24 cellular contexts compared by ENCODE assay signal in the genomic region with DNA sequence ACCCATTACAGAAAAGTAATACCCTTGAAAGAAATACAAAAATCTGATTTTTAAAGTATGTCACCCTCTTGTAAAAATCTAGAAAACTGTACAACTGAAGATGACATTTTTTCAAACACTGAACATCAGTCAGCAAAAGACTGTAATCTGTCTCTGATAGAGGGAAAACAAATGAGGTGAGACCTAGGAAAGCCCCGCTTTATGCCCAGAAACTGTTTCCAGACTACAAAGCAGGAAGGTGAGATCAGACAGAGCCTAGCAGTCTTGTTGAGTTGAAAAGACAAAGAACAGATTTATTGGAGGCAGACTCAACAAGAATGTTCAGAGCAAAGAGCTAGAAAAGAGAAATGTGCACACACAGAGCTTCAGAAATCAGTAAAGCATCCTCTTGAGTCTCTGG.
"Had no signal": no experiment of that assay in that cellular context is flagged by ENCODE, and none has a peak within 500 bp of the region (broad histone marks: within the 10 kb centered on the region; RNA-seq: fewer than 3 reads in every experiment).

No MANE protein-coding gene starts in this region.

- H3K4me3 Mint-ChIP-seq: activated B cell treated with CpG ODN at 0.5 μM for 24 hours; activated CD4-positive, alpha-beta T cell treated with anti-CD3 and anti-CD28 coated beads for 36 hours; activated naive CD8-positive, alpha-beta T cell treated with anti-CD3 and anti-CD28 coated beads for 36 hours; activated T-cell treated with anti-CD3 and anti-CD28 coated beads, Interleukin-2, amount 50 U/mL, for 24 hours; activated T-helper 17 cell treated with anti-CD3 and anti-CD28 coated beads, Interleukin-2, amount 50 U/mL, for 72 hours; endodermal cell; nephron; T-helper 1 cell treated with Interleukin-12 subunit alpha and Interleukin-12 subunit beta and Interleukin-4 antibody, amounts not matched to agents 30 μg/mL and 1 μg/mL, for 36 hours had no signal

- DNase-seq: activated B cell treated with CpG ODN at 0.5 μM for 24 hours; activated CD4-positive, alpha-beta T cell treated with anti-CD3 and anti-CD28 coated beads for 36 hours; activated CD4-positive, alpha-beta T cell treated with anti-CD3 and anti-CD28 coated beads, Interleukin-2, amount 50 U/mL, for 4 hours; activated CD8-positive, alpha-beta memory T cell treated with anti-CD3 and anti-CD28 coated beads for 24 hours; activated CD8-positive, alpha-beta memory T cell treated with anti-CD3 and anti-CD28 coated beads, Interleukin-2, amount 50 U/mL, for 4 hours; activated naive CD4-positive, alpha-beta T cell; activated naive CD8-positive, alpha-beta T cell treated with anti-CD3 and anti-CD28 coated beads for 36 hours; activated T-cell treated with anti-CD3 and anti-CD28 coated beads, Interleukin-2, amount 50 U/mL, for 24 hours; colonic mucosa; endodermal cell; esophagus squamous epithelium; gastrocnemius medialis; hippocampal formation; left ventricle myocardium inferior; occipital lobe; retina; sigmoid colon; stimulated activated CD4-positive, alpha-beta T cell treated with anti-CD3 and anti-CD28 coated beads, Interleukin-2, amount 100 ng/mL, for 48 hours; stimulated activated naive CD8-positive, alpha-beta T cell treated with anti-CD3 and anti-CD28 coated beads, Interleukin-15, Interleukin-2, amounts not matched to agents 100 U/mL and 50 U/mL, for 24 hours; T1000 had no signal

- H3K27ac Mint-ChIP-seq: activated B cell treated with CpG ODN at 0.5 μM for 24 hours; activated CD4-positive, alpha-beta T cell treated with anti-CD3 and anti-CD28 coated beads for 36 hours; activated naive CD8-positive, alpha-beta T cell treated with anti-CD3 and anti-CD28 coated beads for 36 hours; activated T-cell treated with anti-CD3 and anti-CD28 coated beads, Interleukin-2, amount 50 U/mL, for 24 hours; activated T-helper 17 cell treated with anti-CD3 and anti-CD28 coated beads, Interleukin-2, amount 50 U/mL, for 72 hours; endodermal cell; T-helper 1 cell treated with Interleukin-12 subunit alpha and Interleukin-12 subunit beta and Interleukin-4 antibody, amounts not matched to agents 30 μg/mL and 1 μg/mL, for 36 hours had no signal

- H3K4me3 ChIP-seq: breast epithelium, colonic mucosa, esophagus squamous epithelium, gastrocnemius medialis, left ventricle myocardium inferior, sigmoid colon had no signal

- H3K36me3 ChIP-seq: breast epithelium, colonic mucosa, esophagus squamous epithelium, gastrocnemius medialis, left ventricle myocardium inferior, sigmoid colon had no signal

- H3K27me3 Mint-ChIP-seq: activated B cell treated with CpG ODN at 0.5 μM for 24 hours; activated CD4-positive, alpha-beta T cell treated with anti-CD3 and anti-CD28 coated beads for 36 hours; activated naive CD8-positive, alpha-beta T cell treated with anti-CD3 and anti-CD28 coated beads for 36 hours; activated T-cell treated with anti-CD3 and anti-CD28 coated beads, Interleukin-2, amount 50 U/mL, for 24 hours; activated T-helper 17 cell treated with anti-CD3 and anti-CD28 coated beads, Interleukin-2, amount 50 U/mL, for 72 hours had no signal

- H3K9me3 ChIP-seq: breast epithelium, colonic mucosa, esophagus squamous epithelium, left ventricle myocardium inferior, sigmoid colon had no signal

- H3K36me3 Mint-ChIP-seq: activated naive CD8-positive, alpha-beta T cell treated with anti-CD3 and anti-CD28 coated beads for 36 hours had no signal

- H3K4me1 Mint-ChIP-seq: activated B cell treated with CpG ODN at 0.5 μM for 24 hours; activated CD4-positive, alpha-beta T cell treated with anti-CD3 and anti-CD28 coated beads for 36 hours; activated naive CD8-positive, alpha-beta T cell treated with anti-CD3 and anti-CD28 coated beads for 36 hours; activated T-helper 17 cell treated with anti-CD3 and anti-CD28 coated beads, Interleukin-2, amount 50 U/mL, for 72 hours; nephron had no signal

- ATAC-seq: activated CD4-positive, alpha-beta T cell treated with anti-CD3 and anti-CD28 coated beads for 36 hours; activated T-helper 17 cell treated with anti-CD3 and anti-CD28 coated beads, Interleukin-2, amount 50 U/mL, for 72 hours; gastrocnemius medialis; stimulated activated naive CD8-positive, alpha-beta T cell treated with anti-CD3 and anti-CD28 coated beads, Interleukin-15, Interleukin-2, amounts not matched to agents 100 U/mL and 50 U/mL, for 24 hours had no signal

- H3K27me3 ChIP-seq: breast epithelium, colonic mucosa, esophagus squamous epithelium, gastrocnemius medialis, sigmoid colon had no signal

- H3K27ac ChIP-seq: breast epithelium, colonic mucosa, esophagus squamous epithelium, gastrocnemius medialis, left ventricle myocardium inferior, sigmoid colon had no signal

- H3K4me1 ChIP-seq: breast epithelium, colonic mucosa, esophagus squamous epithelium, gastrocnemius medialis, left ventricle myocardium inferior, sigmoid colon had no signal

- H3K9me3 Mint-ChIP-seq: activated B cell treated with CpG ODN at 0.5 μM for 24 hours; activated naive CD8-positive, alpha-beta T cell treated with anti-CD3 and anti-CD28 coated beads for 36 hours; nephron had no signal
